Comparison of ENCODE assay signal across 28 cellular contexts in genomic region chr9:135022191-135022870, GRCh38.
"Had no signal": no experiment of that assay in that cellular context is flagged by ENCODE, and none has a peak within 500 bp of the region (broad histone marks: within the 10 kb centered on the region; RNA-seq: fewer than 3 reads in every experiment).

No MANE protein-coding gene starts in this region.

- H3K27me3 ChIP-seq: SJCRH30 had no signal

- ATAC-seq: activated CD4-positive, alpha-beta T cell treated with anti-CD3 and anti-CD28 coated beads for 36 hours; activated T-helper 17 cell treated with anti-CD3 and anti-CD28 coated beads, Interleukin-2, amount 50 U/mL, for 72 hours; Panc1 had no signal

- H3K9ac ChIP-seq: SK-N-SH had no signal

- H3K9me3 ChIP-seq: SK-N-SH had no signal

- DNase-seq: activated CD4-positive, alpha-beta memory T cell treated with anti-CD3 and anti-CD28 coated beads, Interleukin-2, amount 10 ng/mL, durations not matched to agents 7 days and 5 days; activated CD4-positive, alpha-beta T cell treated with anti-CD3 and anti-CD28 coated beads for 36 hours; activated CD4-positive, alpha-beta T cell treated with anti-CD3 and anti-CD28 coated beads, Interleukin-2, amount 50 U/mL, for 1 hour; activated naive CD4-positive, alpha-beta T cell treated with anti-CD3 and anti-CD28 coated beads, Interleukin-2, amount 50 U/mL, for 16 hours; activated T-cell treated with anti-CD3 and anti-CD28 coated beads for 4 hours; activated T-cell treated with anti-CD3 and anti-CD28 coated beads, Interleukin-2, amount 50 U/mL, for 48 hours; cerebellar nuclear complex; Kasumi-1; KBM-7; NCI-H1048; NCI-H146; NCI-H187 treated with DMSO at 0.1 percent for 48 hours; NCI-H2081 treated with DMSO at 0.1 percent for 48 hours; NCI-H2171; NCI-H2227 treated with DMSO at 0.1 percent for 48 hours; NCI-H446 treated with DMSO at 0.1 percent for 48 hours; NCI-H524 treated with DMSO at 0.1 percent for 48 hours; NCI-H82; NK-92 treated with Interleukin-12 subunit alpha and Interleukin-12 subunit beta, amount 100 ng/mL, for 24 hours; OCI-M1; Right ventricle myocardium superior; RPMI8226; SJCRH30; SK-N-SH; T-helper 1 cell had no signal

- H3K36me3 ChIP-seq: SJCRH30 had no signal

- H3K27ac ChIP-seq: VCaP had no signal

- H3K4me3 ChIP-seq: SJCRH30 had no signal

- H3K4me2 ChIP-seq: SK-N-SH had no signal
